Comparison of ENCODE assay signal across 1 cellular context in the genomic region with DNA sequence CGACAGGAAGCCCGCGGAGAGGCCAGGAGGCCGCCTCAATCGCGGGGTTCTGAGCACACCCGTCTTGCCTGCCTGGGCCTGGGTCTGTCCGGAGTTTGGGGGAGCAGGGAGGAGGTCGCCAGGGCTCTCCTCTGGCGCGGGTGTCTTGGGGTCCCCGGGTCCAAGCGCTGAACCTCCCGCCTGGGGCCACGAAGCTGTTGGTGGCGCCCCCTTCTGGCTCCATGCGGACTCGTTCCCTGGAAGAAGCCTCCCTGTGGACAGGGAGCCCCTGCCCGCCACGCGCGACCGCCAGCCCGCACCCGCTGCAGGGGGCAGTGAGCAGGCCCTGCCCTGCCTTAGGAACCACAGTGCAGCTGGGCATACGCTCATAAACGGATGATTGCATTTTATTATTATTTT.
TF ChIP-seq lines count a peak whose summit lies in the region.

No MANE protein-coding gene starts in this region.

TF ChIP-seq in H1, 55 proteins besides CTCF, POLR2A, EP300 and RAD21 (continued from another document):
- TF ChIP-seq, protein P1, sequence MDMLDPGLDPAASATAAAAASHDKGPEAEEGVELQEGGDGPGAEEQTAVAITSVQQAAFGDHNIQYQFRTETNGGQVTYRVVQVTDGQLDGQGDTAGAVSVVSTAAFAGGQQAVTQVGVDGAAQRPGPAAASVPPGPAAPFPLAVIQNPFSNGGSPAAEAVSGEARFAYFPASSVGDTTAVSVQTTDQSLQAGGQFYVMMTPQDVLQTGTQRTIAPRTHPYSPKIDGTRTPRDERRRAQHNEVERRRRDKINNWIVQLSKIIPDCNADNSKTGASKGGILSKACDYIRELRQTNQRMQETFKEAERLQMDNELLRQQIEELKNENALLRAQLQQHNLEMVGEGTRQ (IDR thresholded peaks at IDR 0.05; ENCODE audit: low read length), result 0 out of 2 replicates have a peak, but pooled peaks have one; percentile 7
